12 cellular contexts compared by ENCODE assay signal in the genomic region with DNA sequence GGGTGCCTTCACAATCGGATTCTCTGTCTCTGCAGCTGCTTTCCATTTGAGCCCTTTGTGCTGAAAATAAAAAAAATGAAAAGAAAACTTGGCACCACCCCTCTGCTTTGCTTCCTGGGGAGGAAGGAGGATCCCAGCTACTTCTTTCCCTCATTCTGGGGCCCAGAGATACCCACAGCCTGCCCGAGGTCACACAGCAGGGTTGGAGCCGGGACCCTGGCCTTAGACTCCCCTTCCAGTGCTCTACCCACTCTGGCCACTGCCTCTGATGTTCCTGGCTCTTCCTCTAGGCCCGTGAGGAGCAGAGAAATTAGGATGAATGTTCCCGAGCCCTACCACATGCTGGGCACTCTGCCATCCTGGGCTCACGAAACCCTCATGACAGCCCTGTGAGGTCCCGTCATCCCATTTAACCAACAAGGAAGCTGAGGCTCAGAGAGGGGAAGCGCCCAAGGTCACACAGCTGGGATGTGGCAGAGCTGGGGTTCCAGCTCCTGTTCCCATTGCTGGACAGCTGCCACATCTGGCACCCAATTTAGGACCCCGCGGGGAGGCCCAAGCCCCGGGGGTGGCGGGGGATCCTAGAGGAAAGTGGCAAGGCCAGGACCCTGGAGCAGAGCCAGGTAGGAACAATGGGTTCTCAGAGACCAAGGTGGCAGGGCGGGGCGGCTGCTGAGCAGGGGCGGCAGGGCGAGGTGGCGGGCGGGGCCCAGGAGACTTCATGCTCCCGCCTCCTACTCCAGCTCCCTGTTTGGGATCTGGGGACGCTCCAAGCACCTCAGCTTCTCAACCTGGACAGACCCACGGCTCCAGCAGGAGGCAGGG.
DNase-seq lines count a peak whose midpoint lies in the region; ATAC-seq, FAIRE-seq and TF ChIP-seq lines count a peak whose summit lies in the region.
"Had no signal": no experiment of that assay in that cellular context is flagged by ENCODE, and none has a peak within 500 bp of the region (broad histone marks: within the 10 kb centered on the region; RNA-seq: fewer than 3 reads in every experiment).

No MANE protein-coding gene starts in this region.

- H3K27me3 ChIP-seq in duodenal mucosa (ENCODE audit: control insufficient read depth in 1 of 2, insufficient read depth in 2 of 2, low read length in 2 of 2) (no peaks in the 10 kb centered on the region), mucosa of rectum (ENCODE audit: control insufficient read depth in 2 of 2, insufficient read depth in 2 of 2, low read length in 2 of 2) (no peaks in the 10 kb centered on the region)

- TF ChIP-seq POLR2A in H54 (IDR thresholded peaks at IDR 0.05; ENCODE audit: low read depth, low read length) = no peak

- H3K36me3 ChIP-seq in duodenal mucosa (ENCODE audit: control insufficient read depth in 1 of 2, insufficient read depth in 2 of 2, low read length in 2 of 2) = no peaks in the 10 kb centered on the region
- no peaks in the 10 kb centered on the region for H3K36me3 ChIP-seq in mucosa of rectum (ENCODE audit: control insufficient read depth in 2 of 2, insufficient read depth in 2 of 2, low read length in 2 of 2)

- H3K4me3 ChIP-seq in duodenal mucosa (ENCODE audit: low read depth in 1 of 2, low read length in 2 of 2) (peak overlapping the region in 1 of 2 donors; percentile 2), mucosa of rectum (ENCODE audit: low read length in 2 of 2) (peak overlapping the region; percentile 4 to 44)

- FAIRE-seq in H54 (lab: Jason Lieb, UNC) = no peak

- H3K4me1 ChIP-seq in duodenal mucosa (ENCODE audit: control insufficient read depth in 1 of 2, insufficient read depth in 2 of 2, low read length in 2 of 2) (peaks cover 21% of the 10 kb centered on the region in 2 donors), mucosa of rectum (ENCODE audit: control insufficient read depth in 2 of 2, insufficient read depth in 2 of 2, low read length in 2 of 2) (peaks cover 13 to 19% of the 10 kb centered on the region in 2 donors)
- H3K4me1 ChIP-seq: parathyroid adenoma had no signal

- DNase-seq in AG09319 (ENCODE audit: extremely low read depth, low read depth) = peak; percentile 56
- DNase-seq in MV-4-11 (lab: John Stamatoyannopoulos, UW) = peak; percentile 43
- DNase-seq in H54 (ENCODE audit: insufficient read length, low spot score) = no peak
- no peak for DNase-seq in NCI-H526 treated with DMSO at 0.1 percent for 48 hours (lab: John Stamatoyannopoulos, UW)
- DNase-seq: activated CD4-positive, alpha-beta T cell treated with anti-CD3 and anti-CD28 coated beads for 1 hour; CD8-positive, alpha-beta memory T cell; NCI-H1092 treated with DMSO at 0.1 percent for 48 hours had no signal

- TF ChIP-seq CTCF in AG09319 (IDR thresholded peaks at IDR 0.05; ENCODE audit: low read depth, low read length) = no peak

- H3K27ac ChIP-seq in duodenal mucosa (ENCODE audit: low read depth, low read length) (peak overlapping the region; percentile 15), mucosa of rectum (ENCODE audit: low read depth in 2 of 2, low read length in 2 of 2) (peak overlapping the region; percentile 87 to 89)
- H3K27ac ChIP-seq: parathyroid adenoma had no signal

- peak overlapping the region; percentile 4 to 35 for H3K9ac ChIP-seq in duodenal mucosa (ENCODE audit: low read depth in 1 of 2, low read length in 2 of 2)
- peak overlapping the region; percentile 38 to 66 for H3K9ac ChIP-seq in mucosa of rectum (ENCODE audit: low read depth in 1 of 2, low read length in 2 of 2)
- H3K9ac ChIP-seq: parathyroid adenoma had no signal

- no peak for ATAC-seq in HG02571 (IDR thresholded peaks at IDR 0.05; ENCODE audit: unreplicated experiment)
- ATAC-seq in GM19455 (IDR thresholded peaks at IDR 0.05; ENCODE audit: unreplicated experiment) = no peak

- H3K9me3 ChIP-seq in duodenal mucosa (ENCODE audit: control insufficient read depth in 1 of 2, low read length in 2 of 2) (no peaks in the 10 kb centered on the region), mucosa of rectum (ENCODE audit: control insufficient read depth in 2 of 2, low read length in 2 of 2) (no peaks in the 10 kb centered on the region)

Comparison
In these comparisons a context has a peak if more than half of its experiments do, and no peak if none do; other contexts are left out.
1. DNase-seq: peak in AG09319 (single experiment) and MV-4-11 (single experiment); none in H54 (single experiment) and NCI-H526 treated with DMSO at 0.1 percent for 48 hours (single experiment).